1 cellular context compared by ENCODE assay signal in the genomic region with DNA sequence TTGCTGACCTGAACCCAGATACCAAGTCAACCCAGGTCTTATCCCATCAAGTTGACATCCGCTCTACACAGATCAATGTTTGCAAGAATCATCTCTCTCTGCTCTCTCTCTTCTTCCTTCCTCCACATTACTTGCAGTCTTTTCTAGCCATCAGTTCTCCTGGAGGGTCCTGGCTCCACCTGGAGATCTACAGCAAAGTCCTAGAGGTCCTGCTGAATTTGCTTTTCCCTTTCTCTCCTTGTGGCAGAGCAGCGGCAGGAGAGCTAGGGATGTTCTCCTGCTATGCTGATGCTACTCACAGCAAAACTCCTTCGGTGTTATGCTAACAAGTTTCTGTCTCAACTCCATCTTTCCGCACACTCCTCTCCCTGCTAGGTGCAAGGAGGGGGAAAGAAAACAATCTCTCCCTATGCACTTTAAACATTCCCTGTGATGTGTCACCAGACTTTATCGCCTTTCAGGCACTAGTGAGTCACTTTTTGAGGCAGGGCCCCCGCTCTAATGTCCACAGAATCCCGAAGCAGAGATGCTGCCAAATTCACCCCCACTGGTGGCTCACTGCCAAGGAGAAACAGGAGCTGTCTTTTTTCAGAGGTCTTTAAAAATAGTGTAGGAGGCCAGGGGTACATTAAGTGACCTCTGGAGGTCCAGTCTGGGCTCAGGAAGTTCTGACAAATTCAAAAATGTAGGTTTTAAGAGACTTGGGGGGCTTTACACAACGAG.
TF ChIP-seq lines count a peak whose summit lies in the region.

No MANE protein-coding gene starts in this region.

TF ChIP-seq in HepG2, 621 proteins besides CTCF, POLR2A, EP300 and RAD21 (continued from another document and continues in another):
- TF ChIP-seq ZNF792 (CRISPR knock-in tag; IDR thresholded peaks at IDR 0.05), result peak; percentile 69; the same call in 1 of the 2 replicates
- TF ChIP-seq ZFP36 (IDR thresholded peaks at IDR 0.05; ENCODE audit: borderline replicate concordance, low read depth, low read length, partially characterized antibody), result no peak
- TF ChIP-seq ZNF207 (IDR thresholded peaks at IDR 0.05; ENCODE audit: borderline replicate concordance), result no peak
- TF ChIP-seq, protein P1, sequence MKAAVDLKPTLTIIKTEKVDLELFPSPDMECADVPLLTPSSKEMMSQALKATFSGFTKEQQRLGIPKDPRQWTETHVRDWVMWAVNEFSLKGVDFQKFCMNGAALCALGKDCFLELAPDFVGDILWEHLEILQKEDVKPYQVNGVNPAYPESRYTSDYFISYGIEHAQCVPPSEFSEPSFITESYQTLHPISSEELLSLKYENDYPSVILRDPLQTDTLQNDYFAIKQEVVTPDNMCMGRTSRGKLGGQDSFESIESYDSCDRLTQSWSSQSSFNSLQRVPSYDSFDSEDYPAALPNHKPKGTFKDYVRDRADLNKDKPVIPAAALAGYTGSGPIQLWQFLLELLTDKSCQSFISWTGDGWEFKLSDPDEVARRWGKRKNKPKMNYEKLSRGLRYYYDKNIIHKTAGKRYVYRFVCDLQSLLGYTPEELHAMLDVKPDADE (CRISPR knock-in tag; IDR thresholded peaks at IDR 0.05), result no peak
- TF ChIP-seq ZFP1 (CRISPR knock-in tag; IDR thresholded peaks at IDR 0.05), result 0 out of 2 replicates have a peak, but pooled peaks have one; percentile 75
- TF ChIP-seq ZNF644 (CRISPR knock-in tag; IDR thresholded peaks at IDR 0.05; ENCODE audit: low read depth), result no peak
- TF ChIP-seq ZNF281 (CRISPR knock-in tag; IDR thresholded peaks at IDR 0.05; ENCODE audit: borderline replicate concordance), result peak; percentile 58; the same call in 1 of the 2 replicates
- TF ChIP-seq KDM3A (CRISPR knock-in tag; IDR thresholded peaks at IDR 0.05; ENCODE audit: low read depth), result no peak
- no peak for TF ChIP-seq SAFB2 (CRISPR knock-in tag; IDR thresholded peaks at IDR 0.05; ENCODE audit: borderline replicate concordance, low read depth)
- no peak for TF ChIP-seq ZNF264 (CRISPR knock-in tag; IDR thresholded peaks at IDR 0.05)
- TF ChIP-seq ARNT (IDR thresholded peaks at IDR 0.05), result no peak
- TF ChIP-seq GATA4 (IDR thresholded peaks at IDR 0.05; ENCODE audit: borderline replicate concordance, low read depth), result peak; percentile 55; the same call in 1 of the 2 replicates
- TF ChIP-seq, protein P2, sequence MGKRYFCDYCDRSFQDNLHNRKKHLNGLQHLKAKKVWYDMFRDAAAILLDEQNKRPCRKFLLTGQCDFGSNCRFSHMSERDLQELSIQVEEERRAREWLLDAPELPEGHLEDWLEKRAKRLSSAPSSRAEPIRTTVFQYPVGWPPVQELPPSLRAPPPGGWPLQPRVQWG (CRISPR knock-in tag; IDR thresholded peaks at IDR 0.05; ENCODE audit: borderline replicate concordance, low read depth), result no peak
- TF ChIP-seq SIX4 (CRISPR knock-in tag; IDR thresholded peaks at IDR 0.05), result peak; percentile 59; the same call in 1 of the 2 replicates
- TF ChIP-seq RFXANK (CRISPR knock-in tag; IDR thresholded peaks at IDR 0.05), result no peak
- no peak for TF ChIP-seq ZNF589 (CRISPR knock-in tag; conservative IDR thresholded peaks at IDR 0.05)
- TF ChIP-seq HMG20B (CRISPR knock-in tag; conservative IDR thresholded peaks at IDR 0.05), result 0 out of 2 replicates have a peak, but pooled peaks have one; percentile 53
- peak; percentile 73; the same call in 1 of the 2 replicates for TF ChIP-seq TBX3 (IDR thresholded peaks at IDR 0.05; ENCODE audit: borderline replicate concordance)
- TF ChIP-seq RCOR2 (CRISPR knock-in tag; IDR thresholded peaks at IDR 0.05), result peak; percentile 64; the same call in 1 of the 2 replicates
- no peak for TF ChIP-seq FOXA1 (IDR thresholded peaks at IDR 0.05)
- peak; percentile 77 for TF ChIP-seq FOXA1 (CRISPR knock-in tag; IDR thresholded peaks at IDR 0.05)
- no peak for TF ChIP-seq ZNF230 (CRISPR knock-in tag; IDR thresholded peaks at IDR 0.05)
- TF ChIP-seq MTA1 (CRISPR knock-in tag; IDR thresholded peaks at IDR 0.05; ENCODE audit: borderline replicate concordance), result no peak
- peak; percentile 79 for TF ChIP-seq HDAC2 (CRISPR knock-in tag; IDR thresholded peaks at IDR 0.05)
- peak; percentile 70 for TF ChIP-seq TARDBP (CRISPR knock-in tag; IDR thresholded peaks at IDR 0.05)
- TF ChIP-seq SP4 (CRISPR knock-in tag; IDR thresholded peaks at IDR 0.05), result no peak; the same call in 1 of the 2 replicates
- TF ChIP-seq, protein P3, sequence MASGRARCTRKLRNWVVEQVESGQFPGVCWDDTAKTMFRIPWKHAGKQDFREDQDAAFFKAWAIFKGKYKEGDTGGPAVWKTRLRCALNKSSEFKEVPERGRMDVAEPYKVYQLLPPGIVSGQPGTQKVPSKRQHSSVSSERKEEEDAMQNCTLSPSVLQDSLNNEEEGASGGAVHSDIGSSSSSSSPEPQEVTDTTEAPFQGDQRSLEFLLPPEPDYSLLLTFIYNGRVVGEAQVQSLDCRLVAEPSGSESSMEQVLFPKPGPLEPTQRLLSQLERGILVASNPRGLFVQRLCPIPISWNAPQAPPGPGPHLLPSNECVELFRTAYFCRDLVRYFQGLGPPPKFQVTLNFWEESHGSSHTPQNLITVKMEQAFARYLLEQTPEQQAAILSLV (CRISPR knock-in tag; IDR thresholded peaks at IDR 0.05; ENCODE audit: borderline replicate concordance), result no peak
- TF ChIP-seq AKAP8 (CRISPR knock-in tag; IDR thresholded peaks at IDR 0.05), result no peak
- no peak for TF ChIP-seq GTF3A (CRISPR knock-in tag; conservative IDR thresholded peaks at IDR 0.05)
- no peak for TF ChIP-seq ZNF136 (CRISPR knock-in tag; IDR thresholded peaks at IDR 0.05; ENCODE audit: low read depth)
- TF ChIP-seq TOE1 (CRISPR knock-in tag; IDR thresholded peaks at IDR 0.05), result no peak
- TF ChIP-seq CREM (IDR thresholded peaks at IDR 0.05), result peak; percentile 64; the same call in 1 of the 2 replicates
- no peak for TF ChIP-seq CREM (CRISPR knock-in tag; IDR thresholded peaks at IDR 0.05)
- TF ChIP-seq PPARG (CRISPR knock-in tag; conservative IDR thresholded peaks at IDR 0.05), result peak; percentile 85
- TF ChIP-seq, protein P4, sequence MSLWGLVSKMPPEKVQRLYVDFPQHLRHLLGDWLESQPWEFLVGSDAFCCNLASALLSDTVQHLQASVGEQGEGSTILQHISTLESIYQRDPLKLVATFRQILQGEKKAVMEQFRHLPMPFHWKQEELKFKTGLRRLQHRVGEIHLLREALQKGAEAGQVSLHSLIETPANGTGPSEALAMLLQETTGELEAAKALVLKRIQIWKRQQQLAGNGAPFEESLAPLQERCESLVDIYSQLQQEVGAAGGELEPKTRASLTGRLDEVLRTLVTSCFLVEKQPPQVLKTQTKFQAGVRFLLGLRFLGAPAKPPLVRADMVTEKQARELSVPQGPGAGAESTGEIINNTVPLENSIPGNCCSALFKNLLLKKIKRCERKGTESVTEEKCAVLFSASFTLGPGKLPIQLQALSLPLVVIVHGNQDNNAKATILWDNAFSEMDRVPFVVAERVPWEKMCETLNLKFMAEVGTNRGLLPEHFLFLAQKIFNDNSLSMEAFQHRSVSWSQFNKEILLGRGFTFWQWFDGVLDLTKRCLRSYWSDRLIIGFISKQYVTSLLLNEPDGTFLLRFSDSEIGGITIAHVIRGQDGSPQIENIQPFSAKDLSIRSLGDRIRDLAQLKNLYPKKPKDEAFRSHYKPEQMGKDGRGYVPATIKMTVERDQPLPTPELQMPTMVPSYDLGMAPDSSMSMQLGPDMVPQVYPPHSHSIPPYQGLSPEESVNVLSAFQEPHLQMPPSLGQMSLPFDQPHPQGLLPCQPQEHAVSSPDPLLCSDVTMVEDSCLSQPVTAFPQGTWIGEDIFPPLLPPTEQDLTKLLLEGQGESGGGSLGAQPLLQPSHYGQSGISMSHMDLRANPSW (CRISPR knock-in tag; IDR thresholded peaks at IDR 0.05; ENCODE audit: borderline replicate concordance), result no peak
- peak; percentile 61; the same call in 1 of the 2 replicates for TF ChIP-seq CBX5 (CRISPR knock-in tag; IDR thresholded peaks at IDR 0.05; ENCODE audit: borderline replicate concordance)
- no peak for TF ChIP-seq IKZF1 (IDR thresholded peaks at IDR 0.05)
- TF ChIP-seq ARID4A (CRISPR knock-in tag; IDR thresholded peaks at IDR 0.05; ENCODE audit: borderline replicate concordance), result peak; percentile 25; the same call in 1 of the 2 replicates
- TF ChIP-seq TEAD3 (CRISPR knock-in tag; optimal IDR thresholded peaks at IDR 0.05; ENCODE audit: borderline replicate concordance), result peak; percentile 91
- TF ChIP-seq YY1 (IDR thresholded peaks at IDR 0.05; ENCODE audit: insufficient read depth, insufficient replicate concordance, low read depth, low read length), result peak; percentile 24
- TF ChIP-seq, protein P5, sequence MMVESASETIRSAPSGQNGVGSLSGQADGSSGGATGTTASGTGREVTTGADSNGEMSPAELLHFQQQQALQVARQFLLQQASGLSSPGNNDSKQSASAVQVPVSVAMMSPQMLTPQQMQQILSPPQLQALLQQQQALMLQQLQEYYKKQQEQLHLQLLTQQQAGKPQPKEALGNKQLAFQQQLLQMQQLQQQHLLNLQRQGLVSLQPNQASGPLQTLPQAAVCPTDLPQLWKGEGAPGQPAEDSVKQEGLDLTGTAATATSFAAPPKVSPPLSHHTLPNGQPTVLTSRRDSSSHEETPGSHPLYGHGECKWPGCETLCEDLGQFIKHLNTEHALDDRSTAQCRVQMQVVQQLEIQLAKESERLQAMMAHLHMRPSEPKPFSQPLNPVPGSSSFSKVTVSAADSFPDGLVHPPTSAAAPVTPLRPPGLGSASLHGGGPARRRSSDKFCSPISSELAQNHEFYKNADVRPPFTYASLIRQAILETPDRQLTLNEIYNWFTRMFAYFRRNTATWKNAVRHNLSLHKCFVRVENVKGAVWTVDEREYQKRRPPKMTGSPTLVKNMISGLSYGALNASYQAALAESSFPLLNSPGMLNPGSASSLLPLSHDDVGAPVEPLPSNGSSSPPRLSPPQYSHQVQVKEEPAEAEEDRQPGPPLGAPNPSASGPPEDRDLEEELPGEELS (CRISPR knock-in tag; IDR thresholded peaks at IDR 0.05), result peak; percentile 65; the same call in 1 of the 2 replicates
- TF ChIP-seq NAIF1 (CRISPR knock-in tag; IDR thresholded peaks at IDR 0.05; ENCODE audit: borderline replicate concordance), result no peak
- TF ChIP-seq SP140L (CRISPR knock-in tag; IDR thresholded peaks at IDR 0.05; ENCODE audit: borderline replicate concordance), result no peak
- no peak for TF ChIP-seq TCF12 (IDR thresholded peaks at IDR 0.05)
- no peak for TF ChIP-seq TCF12 (CRISPR knock-in tag; IDR thresholded peaks at IDR 0.05)
- no peak for TF ChIP-seq ZNF160 (CRISPR knock-in tag; IDR thresholded peaks at IDR 0.05)
- no peak for TF ChIP-seq POLR2AphosphoS2 (IDR thresholded peaks at IDR 0.05; ENCODE audit: low read depth, low read length)
- peak; percentile 56; the same call in 1 of the 2 replicates for TF ChIP-seq RXRA (CRISPR knock-in tag; IDR thresholded peaks at IDR 0.05)
- TF ChIP-seq ZKSCAN8 (CRISPR knock-in tag; IDR thresholded peaks at IDR 0.05; ENCODE audit: borderline replicate concordance), result 0 out of 2 replicates have a peak, but pooled peaks have one; percentile 38
